In genomic region chr5:132388244-132389050, GRCh38 we compare ENCODE assay signal across 8 cellular contexts. TPM values are rescaled to one million over a fixed set of nuclear protein-coding genes. Genes with fewer than 3 reads are reported as not detected.
DNase-seq lines count a peak whose midpoint lies in the region; TF ChIP-seq lines count a peak whose summit lies in the region.

No MANE protein-coding gene starts in this region.

- peak overlapping the region; percentile 97 for H3K27ac ChIP-seq in PC-9
- peak overlapping the region; percentile 94 to 100 for H3K27ac ChIP-seq in esophagus (ENCODE audit: low read depth in 2 of 2, low read length in 1 of 2)

- H3K27me3 Mint-ChIP-seq in nephron progenitor cell (ENCODE audit: low read depth, poor library complexity), result peaks cover 8% of the 10 kb centered on the region

- peak overlapping the region; percentile 36 for H3K4me3 Mint-ChIP-seq in nephron progenitor cell

- no peaks in the 10 kb centered on the region for H3K27me3 ChIP-seq in PC-9 (ENCODE audit: insufficient read depth, low read depth)
- no peaks in the 10 kb centered on the region for H3K27me3 ChIP-seq in esophagus (ENCODE audit: control insufficient read depth in 1 of 2, insufficient read depth in 2 of 2, low read length in 2 of 2)

- peak overlapping the region; percentile 33; the same call in 1 of the 2 replicates for H3K4me3 ChIP-seq in PC-9
- H3K4me3 ChIP-seq in esophagus (ENCODE audit: low read depth in 1 of 2, low read length in 2 of 2), result no peak overlapping the region

- 0 out of 2 replicates have a peak, but pooled peaks cover 8% of the 10 kb centered on the region for H3K36me3 ChIP-seq in PC-9 (ENCODE audit: low read depth)
- H3K36me3 ChIP-seq in esophagus (ENCODE audit: control insufficient read depth in 2 of 2, insufficient read depth in 2 of 2, low read length in 1 of 2), result peaks cover 0 to 4% of the 10 kb centered on the region in 2 donors

- H3K9me3 ChIP-seq in PC-9 (ENCODE audit: insufficient read depth, low read depth) (no peaks in the 10 kb centered on the region), esophagus (ENCODE audit: control insufficient read depth in 2 of 2, insufficient read depth in 1 of 2, low read depth in 1 of 2, low read length in 1 of 2) (no peaks in the 10 kb centered on the region)

- H3K4me1 Mint-ChIP-seq in nephron progenitor cell, result peaks cover 66% of the 10 kb centered on the region

- peak overlapping the region; percentile 94 for H3K27ac Mint-ChIP-seq in nephron progenitor cell

- H3K9me2 ChIP-seq in PC-9 (ENCODE audit: insufficient read depth), result no peaks in the 10 kb centered on the region

- no peak overlapping the region for H2AFZ ChIP-seq in PC-9

- DNase-seq in AG08395 (ENCODE audit: low spot score) (peak; percentile 19), PC-9 (peak; percentile 53 to 92), nephron progenitor cell (no peak), GM13976 (ENCODE audit: low spot score) (no peak), NCI-H187 treated with DMSO at 0.1 percent for 48 hours (lab: John Stamatoyannopoulos, UW) (no peak), NCI-H446 (lab: John Stamatoyannopoulos, UW) (no peak)
- DNase-seq in effector CD8-positive, alpha-beta T cell (lab: John Stamatoyannopoulos, UW), result no peak

- WGBS in esophagus, 2 donors, result 39 to 44% methylated on average over 8 of the region's 8 CpGs

- H3K36me3 Mint-ChIP-seq in nephron progenitor cell (ENCODE audit: low read depth), result no peaks in the 10 kb centered on the region

- H3K4me2 ChIP-seq in PC-9, result peak overlapping the region; percentile 83

- BruUV-seq in PC-9 (replicated peaks; lab: Mats Ljungman, UMichigan), result no TSS peak

- H3K9me3 Mint-ChIP-seq in nephron progenitor cell, result no peaks in the 10 kb centered on the region

- H4K20me1 ChIP-seq in PC-9 (ENCODE audit: insufficient read depth), result no peaks in the 10 kb centered on the region

- H3K79me2 ChIP-seq in PC-9 (ENCODE audit: low read depth), result no peaks in the 10 kb centered on the region

- in situ Hi-C loops in GM13976 (cut with MboI; ENCODE audit: low sequenced_read_pairs, unreplicated experiment), result loop anchor here (10.0 kb wide), 1 partner anchor 436 kb away; no protein-coding TSS in a partner anchor

- CTCF ChIA-PET in PC-9 (lab: Charles Lee), result interaction anchor here (0.6 to 0.9 kb wide), 6 partner anchors 23 to 1261 kb away, joined by 3 to 6 read pairs (median 4); no protein-coding TSS in a partner anchor

- TF ChIP-seq CTCF in PC-9 (conservative IDR thresholded peaks at IDR 0.05) (no peak), nephron progenitor cell (IDR thresholded peaks at IDR 0.05) (no peak), GM13976 (IDR thresholded peaks at IDR 0.05; ENCODE audit: borderline replicate concordance, control extremely low read depth, extremely low read depth, insufficient read depth, missing control alignments) (no peak)

- intact Hi-C loops in PC-9 (cut with micrococcal nuclease; ENCODE audit: unreplicated experiment), result loop anchor here (1.0 to 10.0 kb wide), 8 partner anchors 23 to 479 kb away; partner anchors contain the start of genes GDF9, IRF1, KIF3A and UQCRQ

- H3F3A ChIP-seq in PC-9 (ENCODE audit: insufficient read depth, low read depth), result peaks cover 42% of the 10 kb centered on the region

- H3K4me1 ChIP-seq in PC-9 (replicated peaks; ENCODE audit: insufficient read depth) (peaks cover 52% of the 10 kb centered on the region), esophagus (ENCODE audit: control insufficient read depth in 2 of 2, insufficient read depth in 2 of 2, low read length in 1 of 2) (peaks cover 7 to 19% of the 10 kb centered on the region in 2 donors)

- POLR2A ChIA-PET in PC-9 (lab: Charles Lee; ENCODE audit: unreplicated experiment), result interaction anchor here (0.6 to 1.3 kb wide), 6 partner anchors 23 to 495 kb away, joined by 3 to 25 read pairs (median 6); partner anchors contain the start of gene IRF1

RNA-seq across cellular contexts. Expression of gene SLC22A5, which starts 18.9 kb away (rescaled TPM):
- 13.5 and 15.2 TPM in 2 replicates for total RNA-seq in PC-9 (2021)
- polyA plus RNA-seq in esophagus, result 1 to 10 TPM; 3.0 to 4.1 TPM

Comparison
In these comparisons a context has a peak if more than half of its experiments do, and no peak if none do; other contexts are left out.
1. DNase-seq: peak in AG08395 (single experiment) and PC-9 (2 of 2); none in nephron progenitor cell (single experiment), effector CD8-positive, alpha-beta T cell (single experiment), GM13976 (single experiment), NCI-H187 treated with DMSO at 0.1 percent for 48 hours (single experiment) and NCI-H446 (0 of 2).